In genomic region chr10:17028843-17029580, GRCh38 we compare ENCODE assay signal across 8 cellular contexts.
DNase-seq lines count a peak whose midpoint lies in the region; ATAC-seq and TF ChIP-seq lines count a peak whose summit lies in the region.

No MANE protein-coding gene starts in this region.

- peaks cover 2% of the 10 kb centered on the region for H3K36me3 Mint-ChIP-seq in activated CD4-positive, alpha-beta T cell treated with anti-CD3 and anti-CD28 coated beads, Interleukin-2, amount 10 ng/mL, durations not matched to agents 24 days and 14 days (ENCODE audit: low read depth)
- peaks cover 16% of the 10 kb centered on the region for H3K36me3 Mint-ChIP-seq in activated T-helper 17 cell treated with anti-CD3 and anti-CD28 coated beads, Interleukin-2, amount 50 U/mL, for 72 hours (ENCODE audit: low read depth)

- H3K27ac ChIP-seq in suprapubic skin: peak overlapping the region; percentile 73

- H3K9me3 Mint-ChIP-seq in activated CD4-positive, alpha-beta T cell treated with anti-CD3 and anti-CD28 coated beads, Interleukin-2, amount 10 ng/mL, durations not matched to agents 24 days and 14 days: peaks cover 6% of the 10 kb centered on the region
- no peaks in the 10 kb centered on the region for H3K9me3 Mint-ChIP-seq in activated T-helper 17 cell treated with anti-CD3 and anti-CD28 coated beads, Interleukin-2, amount 50 U/mL, for 72 hours

- H3K36me3 ChIP-seq in suprapubic skin: no peaks in the 10 kb centered on the region

- peak overlapping the region; percentile 90 for H3K27ac Mint-ChIP-seq in activated CD4-positive, alpha-beta T cell treated with anti-CD3 and anti-CD28 coated beads, Interleukin-2, amount 10 ng/mL, durations not matched to agents 24 days and 14 days
- peak overlapping the region; percentile 95 for H3K27ac Mint-ChIP-seq in activated T-helper 17 cell treated with anti-CD3 and anti-CD28 coated beads, Interleukin-2, amount 50 U/mL, for 72 hours

- no peak for ATAC-seq in activated T-helper 17 cell treated with anti-CD3 and anti-CD28 coated beads, Interleukin-2, amount 50 U/mL, for 72 hours (replicated peaks)
- no peak for ATAC-seq in GM18873 (IDR thresholded peaks at IDR 0.05; ENCODE audit: low FRiP score, unreplicated experiment)

- no peak for TF ChIP-seq POLR2A in suprapubic skin (IDR thresholded peaks at IDR 0.05)

- DNase-seq in activated CD4-positive, alpha-beta T cell treated with anti-CD3 and anti-CD28 coated beads, Interleukin-2, amount 10 ng/mL, durations not matched to agents 24 days and 14 days: peak; percentile 71
- no peak for DNase-seq in activated CD4-positive, alpha-beta T cell treated with anti-CD3 and anti-CD28 coated beads for 48 hours
- DNase-seq in lung microvascular endothelial cell (ENCODE audit: low read depth in 2 of 2) (peak; percentile 41 to 49), suprapubic skin (ENCODE audit: low spot score in 2 of 2) (no peak), NCI-H526 treated with DMSO at 0.1 percent for 48 hours (lab: John Stamatoyannopoulos, UW) (no peak), MV-4-11 (lab: John Stamatoyannopoulos, UW) (no peak)

- H3K4me1 Mint-ChIP-seq in activated CD4-positive, alpha-beta T cell treated with anti-CD3 and anti-CD28 coated beads, Interleukin-2, amount 10 ng/mL, durations not matched to agents 24 days and 14 days: peaks cover 64% of the 10 kb centered on the region
- peaks cover 41% of the 10 kb centered on the region for H3K4me1 Mint-ChIP-seq in activated T-helper 17 cell treated with anti-CD3 and anti-CD28 coated beads, Interleukin-2, amount 50 U/mL, for 72 hours

- 52% methylated on average over 8 of the region's 8 CpGs for WGBS in suprapubic skin

- TF ChIP-seq CTCF in suprapubic skin (IDR thresholded peaks at IDR 0.05): no peak

- H3K27me3 ChIP-seq in suprapubic skin: no peaks in the 10 kb centered on the region

- H3K9me3 ChIP-seq in suprapubic skin: no peaks in the 10 kb centered on the region

- H3K4me3 ChIP-seq in suprapubic skin: peak overlapping the region; percentile 16

- peaks cover 2% of the 10 kb centered on the region for H3K27me3 Mint-ChIP-seq in activated CD4-positive, alpha-beta T cell treated with anti-CD3 and anti-CD28 coated beads, Interleukin-2, amount 10 ng/mL, durations not matched to agents 24 days and 14 days
- H3K27me3 Mint-ChIP-seq in activated T-helper 17 cell treated with anti-CD3 and anti-CD28 coated beads, Interleukin-2, amount 50 U/mL, for 72 hours: no peaks in the 10 kb centered on the region

- no peak for TF ChIP-seq EP300 in suprapubic skin (IDR thresholded peaks at IDR 0.05)

- peak overlapping the region; percentile 80 for H3K4me3 Mint-ChIP-seq in activated CD4-positive, alpha-beta T cell treated with anti-CD3 and anti-CD28 coated beads, Interleukin-2, amount 10 ng/mL, durations not matched to agents 24 days and 14 days
- H3K4me3 Mint-ChIP-seq in activated T-helper 17 cell treated with anti-CD3 and anti-CD28 coated beads, Interleukin-2, amount 50 U/mL, for 72 hours: peak overlapping the region; percentile 75

- intact Hi-C loops in activated CD4-positive, alpha-beta T cell treated with anti-CD3 and anti-CD28 coated beads, Interleukin-2, amount 10 ng/mL, durations not matched to agents 24 days and 14 days (cut with micrococcal nuclease): loop anchor here (1.0 to 10.0 kb wide), 7 partner anchors 32 to 1626 kb away; partner anchors contain the start of genes ARL5B, NSUN6 and STAM

- H3K4me1 ChIP-seq in suprapubic skin: peaks cover 47% of the 10 kb centered on the region

Comparison
In these comparisons a context has a peak if more than half of its experiments do, and no peak if none do; other contexts are left out.
1. DNase-seq: peak in activated CD4-positive, alpha-beta T cell treated with anti-CD3 and anti-CD28 coated beads, Interleukin-2, amount 10 ng/mL, durations not matched to agents 24 days and 14 days (single experiment) and lung microvascular endothelial cell (2 of 2); none in activated CD4-positive, alpha-beta T cell treated with anti-CD3 and anti-CD28 coated beads for 48 hours (single experiment), suprapubic skin (0 of 2), NCI-H526 treated with DMSO at 0.1 percent for 48 hours (single experiment) and MV-4-11 (single experiment).